Comparison of ENCODE assay signal across 9 cellular contexts in the genomic region with DNA sequence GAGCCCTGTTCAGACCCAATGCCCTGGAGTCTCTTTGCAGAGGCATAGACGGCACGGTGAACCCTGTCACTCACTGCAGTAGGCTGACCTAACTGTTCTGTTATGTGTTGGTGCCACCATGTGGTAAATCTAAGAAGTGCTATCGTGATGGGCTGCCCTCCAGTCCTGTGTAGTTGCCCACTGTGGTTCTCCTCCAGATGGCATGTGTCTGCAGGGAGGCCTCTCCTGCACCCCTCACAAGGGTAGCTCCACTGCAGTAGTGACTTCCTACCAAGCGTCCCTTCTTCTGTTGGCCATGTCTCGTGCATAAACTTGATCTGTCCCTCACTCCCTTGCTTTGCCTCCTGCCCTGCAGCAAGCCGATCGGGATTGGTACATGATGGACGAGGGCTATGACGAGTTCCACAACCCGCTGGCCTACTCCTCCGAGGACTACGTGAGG. TPM values are rescaled to one million over a fixed set of nuclear protein-coding genes. Genes with fewer than 3 reads are reported as not detected.
DNase-seq lines count a peak whose midpoint lies in the region; ATAC-seq and TF ChIP-seq lines count a peak whose summit lies in the region.
"Had no signal": no experiment of that assay in that cellular context is flagged by ENCODE, and none has a peak within 500 bp of the region (broad histone marks: within the 10 kb centered on the region; RNA-seq: fewer than 3 reads in every experiment).

No MANE protein-coding gene starts in this region.

- WGBS in adrenal gland, 4 donors = 54 to 66% (median 62%) methylated on average over 12 of the region's 12 CpGs
- WGBS in smooth muscle cell (ENCODE audit: low lambda C conversion rate) = 79% methylated on average over 12 of the region's 12 CpGs

- CTCF ChIA-PET in Caco-2 (lab: Charles Lee) = interaction anchor here (2.5 kb wide), 1 partner anchor 32 kb away, joined by 10 read pairs; no protein-coding TSS in a partner anchor

- H3K9me3 Mint-ChIP-seq in Caco-2 (ENCODE audit: unreplicated experiment) = no peaks in the 10 kb centered on the region
- H3K9me3 Mint-ChIP-seq: stimulated activated naive CD8-positive, alpha-beta T cell treated with anti-CD3 and anti-CD28 coated beads, Interleukin-15, Interleukin-2, amounts not matched to agents 100 ng/mL and 50 ng/mL, for 24 hours had no signal

- H3K79me2 ChIP-seq in smooth muscle cell (ENCODE audit: low read depth) = peaks cover 14% of the 10 kb centered on the region

- H3K9me3 ChIP-seq in Caco-2 (no peaks in the 10 kb centered on the region), Peyer's patch (no peaks in the 10 kb centered on the region), adrenal gland (replicated peaks in 1 of 3) (no peaks in the 10 kb centered on the region), smooth muscle cell (replicated peaks; ENCODE audit: low read depth) (no peaks in the 10 kb centered on the region)

- ATAC-seq in GM19351 (IDR thresholded peaks at IDR 0.05; ENCODE audit: unreplicated experiment) (peak; percentile 90), HG02571 (IDR thresholded peaks at IDR 0.05; ENCODE audit: unreplicated experiment) (no peak)

- intact Hi-C loops in Caco-2 (cut with micrococcal nuclease; ENCODE audit: unreplicated experiment) (loop anchor here (1.0 to 5.0 kb wide), 3 partner anchors 28 to 217 kb away; partner anchors contain the start of gene ZNF821), adrenal gland (cut with DNase I) (no loop called here)

- POLR2A ChIA-PET in Caco-2 (lab: Charles Lee) = no interaction called here

- H3K27ac Mint-ChIP-seq in Caco-2 (ENCODE audit: unreplicated experiment) = no peak overlapping the region
- H3K27ac Mint-ChIP-seq: stimulated activated naive CD8-positive, alpha-beta T cell treated with anti-CD3 and anti-CD28 coated beads, Interleukin-15, Interleukin-2, amounts not matched to agents 100 ng/mL and 50 ng/mL, for 24 hours had no signal

- no TSS peak for BruUV-seq in Caco-2 (replicated peaks; lab: Mats Ljungman, UMichigan)

- peak; percentile 60 to 80 for TF ChIP-seq CTCF in Caco-2 (IDR thresholded peaks at IDR 0.05; ENCODE audit: insufficient read depth in 1 of 2, low read depth in 1 of 2, low read length in 1 of 2, severe bottlenecking in 1 of 2, unreplicated experiment in 1 of 2)
- peak in 4 of 6 experiments; percentile 32 to 68 (median 58) for TF ChIP-seq CTCF in Peyer's patch (IDR thresholded peaks at IDR 0.05)
- peak; percentile 32 to 64 (median 56) for TF ChIP-seq CTCF in adrenal gland (IDR thresholded peaks at IDR 0.05)
- peak; percentile 26 for TF ChIP-seq CTCF in smooth muscle cell (IDR thresholded peaks at IDR 0.05; ENCODE audit: borderline replicate concordance, insufficient read depth, poor library complexity, severe bottlenecking)

- H3K4me1 ChIP-seq in Caco-2 = 0 out of 2 replicates have a peak, but pooled peaks cover 6% of the 10 kb centered on the region
- peaks cover 0 to 13% (median 2%) of the 10 kb centered on the region in 4 donors for H3K4me1 ChIP-seq in Peyer's patch
- peaks cover 7 to 11% of the 10 kb centered on the region in 2 donors for H3K4me1 ChIP-seq in adrenal gland (replicated peaks in 1 of 2)
- peaks cover 8% of the 10 kb centered on the region for H3K4me1 ChIP-seq in smooth muscle cell (ENCODE audit: low read depth)

- DNase-seq in Caco-2 (peak; percentile 70 to 80), HT1080 (ENCODE audit: low read depth) (peak; percentile 62), Peyer's patch (peak in 1 of 3 donors; percentile 67), adrenal gland (peak in 6 of 7 donors; percentile 34 to 67 (median 48)), hepatic stellate cell (ENCODE audit: low spot score) (peak; percentile 79), smooth muscle cell (lab: John Stamatoyannopoulos, UW; ENCODE audit: unreplicated experiment) (no peak)

- peaks cover 6% of the 10 kb centered on the region for H4K20me1 ChIP-seq in smooth muscle cell (ENCODE audit: low read depth)

- peaks cover 9% of the 10 kb centered on the region for H3K4me1 Mint-ChIP-seq in Caco-2 (ENCODE audit: low read depth, unreplicated experiment)

- H3K27me3 ChIP-seq in Caco-2 (replicated peaks; ENCODE audit: control insufficient read depth, insufficient read depth, low read length) (no peaks in the 10 kb centered on the region), Peyer's patch (no peaks in the 10 kb centered on the region), adrenal gland (no peaks in the 10 kb centered on the region), smooth muscle cell (ENCODE audit: low read depth) (no peaks in the 10 kb centered on the region)

- no peak overlapping the region for H3K9ac ChIP-seq in smooth muscle cell (ENCODE audit: low read depth)

- H3K27ac ChIP-seq in Peyer's patch (no peak overlapping the region), adrenal gland (no peak overlapping the region), smooth muscle cell (ENCODE audit: low read depth) (no peak overlapping the region)

- no peaks in the 10 kb centered on the region for H3K27me3 Mint-ChIP-seq in Caco-2 (ENCODE audit: insufficient read depth, unreplicated experiment)
- H3K27me3 Mint-ChIP-seq: stimulated activated naive CD8-positive, alpha-beta T cell treated with anti-CD3 and anti-CD28 coated beads, Interleukin-15, Interleukin-2, amounts not matched to agents 100 ng/mL and 50 ng/mL, for 24 hours had no signal

- no peaks in the 10 kb centered on the region for H3F3A ChIP-seq in smooth muscle cell (ENCODE audit: low read depth)

- TF ChIP-seq POLR2A in Peyer's patch (IDR thresholded peaks at IDR 0.05) (no peak), adrenal gland (IDR thresholded peaks at IDR 0.05) (no peak)

- H3K4me2 ChIP-seq in smooth muscle cell = no peak overlapping the region

- peaks cover 75% of the 10 kb centered on the region for H3K36me3 Mint-ChIP-seq in Caco-2 (ENCODE audit: insufficient read depth, unreplicated experiment)

- no peak overlapping the region for H3K4me3 Mint-ChIP-seq in Caco-2 (ENCODE audit: unreplicated experiment)
- H3K4me3 Mint-ChIP-seq: stimulated activated naive CD8-positive, alpha-beta T cell treated with anti-CD3 and anti-CD28 coated beads, Interleukin-15, Interleukin-2, amounts not matched to agents 100 ng/mL and 50 ng/mL, for 24 hours had no signal

- H3K36me3 ChIP-seq in Caco-2 (ENCODE audit: control insufficient read depth, insufficient read depth, low read length) = peaks cover 14% of the 10 kb centered on the region; the same call in 1 of the 2 replicates
- H3K36me3 ChIP-seq in Peyer's patch = peaks cover 0 to 85% (median 0%) of the 10 kb centered on the region in 3 donors
- peaks cover 0 to 85% of the 10 kb centered on the region in 2 donors for H3K36me3 ChIP-seq in adrenal gland (replicated peaks in 1 of 2)
- peaks cover 12% of the 10 kb centered on the region for H3K36me3 ChIP-seq in smooth muscle cell (ENCODE audit: low read depth)

- no peak overlapping the region for H2AFZ ChIP-seq in smooth muscle cell (ENCODE audit: low read depth)

- H3K4me3 ChIP-seq in Caco-2 (ENCODE audit: low read depth, low read length) = no peak overlapping the region
- H3K4me3 ChIP-seq in Peyer's patch = no peak overlapping the region
- H3K4me3 ChIP-seq in adrenal gland = no peak overlapping the region
- H3K4me3 ChIP-seq in smooth muscle cell = no peak overlapping the region

RNA-seq across cellular contexts. Expression of gene DHX38, which starts 5.8 kb away (rescaled TPM):
- total RNA-seq in Caco-2 (2022) = 89.1 and 92.1 TPM in 2 replicates
- 61.7 and 66.2 TPM in 2 replicates for total RNA-seq in HT1080 (2014; rRNA removed; shearing (Covaris generic))
- polyA plus RNA-seq in HT1080 (2015; cell fraction: cytosol; rRNA removed) = 26.8 and 30.5 TPM in 2 replicates
- polyA plus RNA-seq in HT1080 (2015; cell fraction: nucleus; rRNA removed) = 119 and 142 TPM in 2 replicates
- total RNA-seq in Peyer's patch = 100 to 1,000 TPM in 2 of 4 donors, 10 to 100 TPM in 2; 44.3 to 171 (median 106) TPM
- 10 to 100 TPM; 31.9 to 55.6 (median 38.9) TPM for total RNA-seq in adrenal gland
- polyA plus RNA-seq in adrenal gland = 10 to 100 TPM; 45.1 to 93.1 (median 68.4) TPM
- 30.8 and 35.6 TPM in 2 replicates for total RNA-seq in smooth muscle cell
- polyA plus RNA-seq in smooth muscle cell = 45.4 and 67.2 TPM in 2 replicates

RNA-seq across cellular contexts. Expression of gene TXNL4B, which starts 6.0 kb away (rescaled TPM):
- 17.9 and 18.4 TPM in 2 replicates for total RNA-seq in Caco-2 (2022)
- total RNA-seq in HT1080 (2014; rRNA removed; shearing (Covaris generic)) = 12.7 and 14.4 TPM in 2 replicates
- 23.7 and 26.6 TPM in 2 replicates for polyA plus RNA-seq in HT1080 (2015; cell fraction: cytosol; rRNA removed)
- polyA plus RNA-seq in HT1080 (2015; cell fraction: nucleus; rRNA removed) = 20.2 and 21.5 TPM in 2 replicates
- 10 to 100 TPM in 3 of 4 donors, 1 to 10 TPM in 1; 7.2 to 40.4 (median 13.4) TPM for total RNA-seq in Peyer's patch
- 10 to 100 TPM in 3 of 8 donors, 1 to 10 TPM in 5; 3.8 to 14.1 (median 8.6) TPM for total RNA-seq in adrenal gland
- polyA plus RNA-seq in adrenal gland = 10 to 100 TPM in 2 of 3 donors, 1 to 10 TPM in 1; 6.4 to 14.3 (median 10.5) TPM
- total RNA-seq in smooth muscle cell = 6.4 and 8.4 TPM in 2 replicates
- polyA plus RNA-seq in smooth muscle cell = 10.5 and 11.0 TPM in 2 replicates

RNA-seq across cellular contexts. Expression of gene HPR, which starts 36.4 kb away (rescaled TPM):
- total RNA-seq in Caco-2 (2022) = not detected in 2 replicates
- not detected in 2 replicates for total RNA-seq in HT1080 (2014; rRNA removed; shearing (Covaris generic))
- not detected in 2 replicates for polyA plus RNA-seq in HT1080 (2015; cell fraction: cytosol; rRNA removed)
- not detected in 2 replicates for polyA plus RNA-seq in HT1080 (2015; cell fraction: nucleus; rRNA removed)
- not detected for total RNA-seq in Peyer's patch
- total RNA-seq in adrenal gland = 1 to 10 TPM in 2 of 8 donors, under 1 TPM in 1, not detected in 5; 0.23 to 1.4 (median 1.3) TPM
- polyA plus RNA-seq in adrenal gland = 1 to 10 TPM in 1 of 3 donors, under 1 TPM in 1, not detected in 1; 0.88 to 1.2 TPM
- 0.18 TPM in 1 of 2 replicates, not detected in the other for total RNA-seq in smooth muscle cell
- not detected in 2 replicates for polyA plus RNA-seq in smooth muscle cell

RNA-seq across cellular contexts. Expression of gene HP, which starts 45.1 kb away (rescaled TPM):
- total RNA-seq in Caco-2 (2022) (0.61 and 1.3 TPM in 2 replicates), Peyer's patch (not detected), adrenal gland (100 to 1,000 TPM in 1 of 8 donors, 10 to 100 TPM in 3, 1 to 10 TPM in 4; 4.9 to 113 (median 9.8) TPM), smooth muscle cell (not detected in 2 replicates)
- not detected in 2 replicates for total RNA-seq in HT1080 (2014; rRNA removed; shearing (Covaris generic))
- not detected in 2 replicates for polyA plus RNA-seq in HT1080 (2015; cell fraction: cytosol; rRNA removed)
- polyA plus RNA-seq in HT1080 (2015; cell fraction: nucleus; rRNA removed) = not detected in 2 replicates
- polyA plus RNA-seq in adrenal gland (10 to 100 TPM in 2 of 3 donors, 1 to 10 TPM in 1; 6.0 to 29.8 (median 18.3) TPM), smooth muscle cell (0.33 and 0.52 TPM in 2 replicates)
